1 cellular context compared by ENCODE assay signal in the genomic region with DNA sequence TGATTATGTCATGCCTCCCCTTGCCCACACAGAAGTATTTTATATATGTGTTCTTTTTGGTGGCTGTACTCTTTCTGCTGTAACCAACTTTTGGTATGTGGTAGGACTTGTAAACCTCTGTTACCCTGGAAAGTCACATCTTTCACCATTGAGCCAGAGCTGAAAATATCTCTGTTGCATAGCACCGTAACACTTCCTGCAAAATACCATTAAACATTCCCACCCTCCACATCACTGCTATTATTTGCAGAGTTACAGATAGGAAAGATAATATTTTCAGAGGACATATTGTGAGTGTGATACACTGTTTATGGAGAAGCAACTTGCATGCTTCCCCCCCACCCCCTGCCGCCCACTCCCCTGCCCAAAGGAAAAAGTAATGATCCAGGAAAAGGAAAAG.
TF ChIP-seq lines count a peak whose summit lies in the region.

No MANE protein-coding gene starts in this region.

TF ChIP-seq in IMR-90, 13 proteins besides CTCF, POLR2A, EP300 and RAD21 (continued from another document):
- TF ChIP-seq USF2 (IDR thresholded peaks at IDR 0.05; ENCODE audit: low read depth, low read length) = no peak
